In the genomic region with DNA sequence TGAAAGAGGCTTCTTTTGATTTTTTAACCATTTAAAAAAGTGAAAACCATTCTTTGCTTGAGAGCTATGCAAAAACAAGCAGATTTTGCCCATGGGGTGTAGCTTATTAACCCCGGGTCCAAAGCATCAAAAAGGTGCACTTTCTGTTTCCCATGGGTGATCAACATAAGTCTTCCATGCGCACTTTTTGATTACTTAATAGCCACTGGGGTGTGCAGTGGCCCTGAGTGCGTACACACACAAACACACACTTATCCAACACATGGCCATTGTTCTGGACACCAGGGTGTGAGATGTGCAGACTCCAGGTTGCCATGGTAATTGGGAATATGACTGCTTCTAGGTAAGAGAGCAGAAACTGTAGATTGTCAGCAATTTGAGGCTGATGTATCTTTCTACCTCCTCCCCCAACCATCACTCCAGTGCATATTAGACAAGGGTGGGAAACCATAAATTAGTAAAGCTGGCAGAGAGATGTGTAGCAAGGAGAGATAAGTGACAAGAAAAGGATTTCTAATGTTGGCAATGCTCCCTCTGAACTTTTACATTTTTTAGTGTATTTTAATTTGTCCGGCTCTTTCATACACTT, we compare ENCODE assay signal across 1 cellular context.
TF ChIP-seq lines count a peak whose summit lies in the region.

No MANE protein-coding gene starts in this region.

TF ChIP-seq in HepG2, 621 proteins besides CTCF, POLR2A, EP300 and RAD21 (continued from another document and continues in another):
- TF ChIP-seq NCOA1 (CRISPR knock-in tag; IDR thresholded peaks at IDR 0.05) (no peak), HOXA9 (CRISPR knock-in tag; IDR thresholded peaks at IDR 0.05; ENCODE audit: borderline replicate concordance) (no peak), ZNF317 (CRISPR knock-in tag; IDR thresholded peaks at IDR 0.05) (0 out of 2 replicates have a peak, but pooled peaks have one; percentile 20), SP2 (CRISPR knock-in tag; IDR thresholded peaks at IDR 0.05) (no peak), FUBP1 (CRISPR knock-in tag; IDR thresholded peaks at IDR 0.05; ENCODE audit: borderline replicate concordance) (no peak), ZNF770 (CRISPR knock-in tag; IDR thresholded peaks at IDR 0.05) (no peak), ZNF678 (CRISPR knock-in tag; IDR thresholded peaks at IDR 0.05) (no peak), CBX5 (CRISPR knock-in tag; IDR thresholded peaks at IDR 0.05; ENCODE audit: borderline replicate concordance) (no peak), ARID3A (IDR thresholded peaks at IDR 0.05; ENCODE audit: low read depth, low read length) (0 out of 2 replicates have a peak, but pooled peaks have one; percentile 12), AHDC1 (CRISPR knock-in tag; IDR thresholded peaks at IDR 0.05; ENCODE audit: borderline replicate concordance) (0 out of 2 replicates have a peak, but pooled peaks have one; percentile 1), ERF (CRISPR knock-in tag; IDR thresholded peaks at IDR 0.05) (no peak), ZC3H4 (CRISPR knock-in tag; IDR thresholded peaks at IDR 0.05; ENCODE audit: borderline replicate concordance) (no peak), ZNF263 (CRISPR knock-in tag; IDR thresholded peaks at IDR 0.05) (no peak), MXI1 (IDR thresholded peaks at IDR 0.05; ENCODE audit: borderline replicate concordance, low read depth, low read length) (0 out of 3 replicates have a peak, but pooled peaks have one; percentile 3), SOX6 (IDR thresholded peaks at IDR 0.05) (no peak), SOX6 (CRISPR knock-in tag; IDR thresholded peaks at IDR 0.05) (0 out of 2 replicates have a peak, but pooled peaks have one; percentile 38), HDAC1 (CRISPR knock-in tag; IDR thresholded peaks at IDR 0.05) (no peak; the same call in 1 of the 2 replicates), RFX1 (IDR thresholded peaks at IDR 0.05) (peak; percentile 35), ZFP90 (CRISPR knock-in tag; IDR thresholded peaks at IDR 0.05; ENCODE audit: borderline replicate concordance) (no peak), ZNF331 (CRISPR knock-in tag; IDR thresholded peaks at IDR 0.05) (no peak), EHMT2 (IDR thresholded peaks at IDR 0.05; ENCODE audit: borderline replicate concordance, low read depth, low read length) (peak; percentile 65; the same call in 1 of the 2 replicates), ZNF17 (CRISPR knock-in tag; IDR thresholded peaks at IDR 0.05) (no peak), ZNF430 (CRISPR knock-in tag; IDR thresholded peaks at IDR 0.05) (no peak), ZNF788 (CRISPR knock-in tag; IDR thresholded peaks at IDR 0.05; ENCODE audit: borderline replicate concordance) (no peak)
- TF ChIP-seq, protein P1, sequence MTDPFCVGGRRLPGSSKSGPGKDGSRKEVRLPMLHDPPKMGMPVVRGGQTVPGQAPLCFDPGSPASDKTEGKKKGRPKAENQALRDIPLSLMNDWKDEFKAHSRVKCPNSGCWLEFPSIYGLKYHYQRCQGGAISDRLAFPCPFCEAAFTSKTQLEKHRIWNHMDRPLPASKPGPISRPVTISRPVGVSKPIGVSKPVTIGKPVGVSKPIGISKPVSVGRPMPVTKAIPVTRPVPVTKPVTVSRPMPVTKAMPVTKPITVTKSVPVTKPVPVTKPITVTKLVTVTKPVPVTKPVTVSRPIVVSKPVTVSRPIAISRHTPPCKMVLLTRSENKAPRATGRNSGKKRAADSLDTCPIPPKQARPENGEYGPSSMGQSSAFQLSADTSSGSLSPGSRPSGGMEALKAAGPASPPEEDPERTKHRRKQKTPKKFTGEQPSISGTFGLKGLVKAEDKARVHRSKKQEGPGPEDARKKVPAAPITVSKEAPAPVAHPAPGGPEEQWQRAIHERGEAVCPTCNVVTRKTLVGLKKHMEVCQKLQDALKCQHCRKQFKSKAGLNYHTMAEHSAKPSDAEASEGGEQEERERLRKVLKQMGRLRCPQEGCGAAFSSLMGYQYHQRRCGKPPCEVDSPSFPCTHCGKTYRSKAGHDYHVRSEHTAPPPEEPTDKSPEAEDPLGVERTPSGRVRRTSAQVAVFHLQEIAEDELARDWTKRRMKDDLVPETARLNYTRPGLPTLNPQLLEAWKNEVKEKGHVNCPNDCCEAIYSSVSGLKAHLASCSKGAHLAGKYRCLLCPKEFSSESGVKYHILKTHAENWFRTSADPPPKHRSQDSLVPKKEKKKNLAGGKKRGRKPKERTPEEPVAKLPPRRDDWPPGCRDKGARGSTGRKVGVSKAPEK (CRISPR knock-in tag; IDR thresholded peaks at IDR 0.05; ENCODE audit: borderline replicate concordance): 0 out of 2 replicates have a peak, but pooled peaks have one; percentile 22
- TF ChIP-seq, protein P2, sequence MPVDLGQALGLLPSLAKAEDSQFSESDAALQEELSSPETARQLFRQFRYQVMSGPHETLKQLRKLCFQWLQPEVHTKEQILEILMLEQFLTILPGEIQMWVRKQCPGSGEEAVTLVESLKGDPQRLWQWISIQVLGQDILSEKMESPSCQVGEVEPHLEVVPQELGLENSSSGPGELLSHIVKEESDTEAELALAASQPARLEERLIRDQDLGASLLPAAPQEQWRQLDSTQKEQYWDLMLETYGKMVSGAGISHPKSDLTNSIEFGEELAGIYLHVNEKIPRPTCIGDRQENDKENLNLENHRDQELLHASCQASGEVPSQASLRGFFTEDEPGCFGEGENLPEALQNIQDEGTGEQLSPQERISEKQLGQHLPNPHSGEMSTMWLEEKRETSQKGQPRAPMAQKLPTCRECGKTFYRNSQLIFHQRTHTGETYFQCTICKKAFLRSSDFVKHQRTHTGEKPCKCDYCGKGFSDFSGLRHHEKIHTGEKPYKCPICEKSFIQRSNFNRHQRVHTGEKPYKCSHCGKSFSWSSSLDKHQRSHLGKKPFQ (CRISPR knock-in tag; IDR thresholded peaks at IDR 0.05; ENCODE audit: insufficient replicate concordance): peak; percentile 19
- TF ChIP-seq, protein P3, sequence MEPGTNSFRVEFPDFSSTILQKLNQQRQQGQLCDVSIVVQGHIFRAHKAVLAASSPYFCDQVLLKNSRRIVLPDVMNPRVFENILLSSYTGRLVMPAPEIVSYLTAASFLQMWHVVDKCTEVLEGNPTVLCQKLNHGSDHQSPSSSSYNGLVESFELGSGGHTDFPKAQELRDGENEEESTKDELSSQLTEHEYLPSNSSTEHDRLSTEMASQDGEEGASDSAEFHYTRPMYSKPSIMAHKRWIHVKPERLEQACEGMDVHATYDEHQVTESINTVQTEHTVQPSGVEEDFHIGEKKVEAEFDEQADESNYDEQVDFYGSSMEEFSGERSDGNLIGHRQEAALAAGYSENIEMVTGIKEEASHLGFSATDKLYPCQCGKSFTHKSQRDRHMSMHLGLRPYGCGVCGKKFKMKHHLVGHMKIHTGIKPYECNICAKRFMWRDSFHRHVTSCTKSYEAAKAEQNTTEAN (CRISPR knock-in tag; conservative IDR thresholded peaks at IDR 0.05): peak; percentile 95
- TF ChIP-seq, protein P4, sequence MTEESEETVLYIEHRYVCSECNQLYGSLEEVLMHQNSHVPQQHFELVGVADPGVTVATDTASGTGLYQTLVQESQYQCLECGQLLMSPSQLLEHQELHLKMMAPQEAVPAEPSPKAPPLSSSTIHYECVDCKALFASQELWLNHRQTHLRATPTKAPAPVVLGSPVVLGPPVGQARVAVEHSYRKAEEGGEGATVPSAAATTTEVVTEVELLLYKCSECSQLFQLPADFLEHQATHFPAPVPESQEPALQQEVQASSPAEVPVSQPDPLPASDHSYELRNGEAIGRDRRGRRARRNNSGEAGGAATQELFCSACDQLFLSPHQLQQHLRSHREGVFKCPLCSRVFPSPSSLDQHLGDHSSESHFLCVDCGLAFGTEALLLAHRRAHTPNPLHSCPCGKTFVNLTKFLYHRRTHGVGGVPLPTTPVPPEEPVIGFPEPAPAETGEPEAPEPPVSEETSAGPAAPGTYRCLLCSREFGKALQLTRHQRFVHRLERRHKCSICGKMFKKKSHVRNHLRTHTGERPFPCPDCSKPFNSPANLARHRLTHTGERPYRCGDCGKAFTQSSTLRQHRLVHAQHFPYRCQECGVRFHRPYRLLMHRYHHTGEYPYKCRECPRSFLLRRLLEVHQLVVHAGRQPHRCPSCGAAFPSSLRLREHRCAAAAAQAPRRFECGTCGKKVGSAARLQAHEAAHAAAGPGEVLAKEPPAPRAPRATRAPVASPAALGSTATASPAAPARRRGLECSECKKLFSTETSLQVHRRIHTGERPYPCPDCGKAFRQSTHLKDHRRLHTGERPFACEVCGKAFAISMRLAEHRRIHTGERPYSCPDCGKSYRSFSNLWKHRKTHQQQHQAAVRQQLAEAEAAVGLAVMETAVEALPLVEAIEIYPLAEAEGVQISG (CRISPR knock-in tag; IDR thresholded peaks at IDR 0.05): no peak
- TF ChIP-seq, protein P5, sequence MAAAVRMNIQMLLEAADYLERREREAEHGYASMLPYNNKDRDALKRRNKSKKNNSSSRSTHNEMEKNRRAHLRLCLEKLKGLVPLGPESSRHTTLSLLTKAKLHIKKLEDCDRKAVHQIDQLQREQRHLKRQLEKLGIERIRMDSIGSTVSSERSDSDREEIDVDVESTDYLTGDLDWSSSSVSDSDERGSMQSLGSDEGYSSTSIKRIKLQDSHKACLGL (CRISPR knock-in tag; IDR thresholded peaks at IDR 0.05): no peak
